In the genomic region with DNA sequence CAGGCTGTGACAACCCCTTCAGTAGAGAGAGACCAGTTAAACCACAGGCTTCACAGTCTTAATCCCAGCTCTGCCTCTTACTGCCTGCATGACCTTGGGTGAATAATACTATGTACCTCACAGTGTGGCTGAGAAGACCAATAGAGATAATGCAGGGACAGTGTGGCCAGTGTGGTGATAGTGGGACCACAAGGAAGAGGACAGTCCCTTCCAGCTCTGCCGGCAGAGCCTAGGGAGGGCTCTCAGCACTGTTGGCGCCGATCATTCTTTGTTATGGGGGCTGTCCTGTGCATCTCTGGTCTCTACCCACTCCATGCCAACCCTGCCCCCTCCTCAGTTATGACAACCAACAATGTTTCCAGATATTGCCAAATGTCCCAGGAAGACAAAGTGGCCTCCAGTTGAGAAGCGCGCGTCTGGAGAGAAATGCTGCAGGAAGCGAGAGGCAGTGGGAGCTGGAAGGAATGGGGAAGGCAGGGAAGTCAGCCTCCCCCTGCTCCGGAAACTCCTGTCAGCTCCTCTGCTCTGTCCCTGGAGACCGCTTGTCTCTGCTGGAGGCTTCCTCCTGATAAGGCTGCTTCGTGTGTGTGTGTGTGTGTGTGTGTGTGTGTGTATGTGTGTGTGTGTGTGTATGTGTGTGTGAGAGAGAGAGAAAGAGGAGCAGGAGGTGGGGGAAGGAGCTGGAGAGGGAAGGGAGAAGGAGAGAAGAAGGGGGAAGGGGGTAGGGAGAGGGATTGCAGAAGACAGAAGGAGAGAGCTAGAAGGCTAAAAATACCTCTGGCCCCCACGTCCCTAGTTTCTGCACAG, we compare ENCODE assay signal across 15 cellular contexts. TPM values are rescaled to one million over a fixed set of nuclear protein-coding genes. Genes with fewer than 3 reads are reported as not detected.
A peak's percentile ranks its signal among the peaks of the same experiment; 100 is the strongest.
DNase-seq lines count a peak whose midpoint lies in the region; ATAC-seq and TF ChIP-seq lines count a peak whose summit lies in the region.
"Had no signal": no experiment of that assay in that cellular context is flagged by ENCODE, and none has a peak within 500 bp of the region (broad histone marks: within the 10 kb centered on the region; RNA-seq: fewer than 3 reads in every experiment).

No MANE protein-coding gene starts in this region.

- no peak overlapping the region for H3K27ac Mint-ChIP-seq in nephron progenitor cell
- H3K27ac Mint-ChIP-seq in activated naive CD8-positive, alpha-beta T cell treated with anti-CD3 and anti-CD28 coated beads, Interleukin-2, amount 50 U/mL, for 24 hours = no peak overlapping the region
- H3K27ac Mint-ChIP-seq: CD4-positive, alpha-beta T cell; IgD-negative memory B cell; naive thymus-derived CD4-positive, alpha-beta T cell had no signal

- H3K4me3 ChIP-seq in fibroblast of lung (replicated peaks in 1 of 4; ENCODE audit: control extremely low read depth in 1 of 4, insufficient read depth in 1 of 4, low read depth in 3 of 4, low read length in 4 of 4) (no peak overlapping the region), spleen (no peak overlapping the region)
- H3K4me3 ChIP-seq: dorsolateral prefrontal cortex had no signal

- peak overlapping the region; percentile 60 for H3K4me3 Mint-ChIP-seq in nephron progenitor cell
- H3K4me3 Mint-ChIP-seq in activated naive CD8-positive, alpha-beta T cell treated with anti-CD3 and anti-CD28 coated beads, Interleukin-2, amount 50 U/mL, for 24 hours = no peak overlapping the region

- no peak overlapping the region for H3K9ac ChIP-seq in fibroblast of lung (ENCODE audit: insufficient read depth, low read length)

- TF ChIP-seq CTCF in fibroblast of lung (conservative IDR thresholded peaks at IDR 0.05 in 1 of 2, IDR thresholded peaks at IDR 0.05 in 1 of 2; ENCODE audit: low read depth in 1 of 2, low read length in 2 of 2) (no peak), nephron progenitor cell (IDR thresholded peaks at IDR 0.05) (no peak), spleen (IDR thresholded peaks at IDR 0.05 in 8 of 11, conservative IDR thresholded peaks at IDR 0.05 in 3 of 11) (no peak)

- H3K4me1 Mint-ChIP-seq in nephron progenitor cell = peaks cover 40% of the 10 kb centered on the region
- peaks cover 5% of the 10 kb centered on the region for H3K4me1 Mint-ChIP-seq in activated naive CD8-positive, alpha-beta T cell treated with anti-CD3 and anti-CD28 coated beads, Interleukin-2, amount 50 U/mL, for 24 hours

- H3K27me3 ChIP-seq in fibroblast of lung (ENCODE audit: control insufficient read depth, insufficient read depth, low read length) = no peaks in the 10 kb centered on the region
- peaks cover 0 to 30% (median 0%) of the 10 kb centered on the region in 7 donors for H3K27me3 ChIP-seq in spleen (replicated peaks in 1 of 7)
- H3K27me3 ChIP-seq: dorsolateral prefrontal cortex had no signal

- H3K9me3 ChIP-seq in fibroblast of lung (ENCODE audit: control insufficient read depth, insufficient read depth, low read depth, low read length) (no peaks in the 10 kb centered on the region), spleen (no peaks in the 10 kb centered on the region)

- H2AFZ ChIP-seq in fibroblast of lung (ENCODE audit: low read length) = no peak overlapping the region

- no peaks in the 10 kb centered on the region for H3K79me2 ChIP-seq in fibroblast of lung (ENCODE audit: control insufficient read depth, insufficient read depth, low read length)

- H3K27ac ChIP-seq in fibroblast of lung (ENCODE audit: insufficient read depth, low read length) = no peak overlapping the region
- H3K27ac ChIP-seq in caudate nucleus (ENCODE audit: low read depth, low read length) = no peak overlapping the region
- peak overlapping the region in 4 of 8 donors; percentile 14 to 47 (median 36) for H3K27ac ChIP-seq in spleen
- H3K27ac ChIP-seq: dorsolateral prefrontal cortex had no signal

- DNase-seq in GF-D8 (lab: John Stamatoyannopoulos, UW) (peak; percentile 42), SK-N-DZ (ENCODE audit: low spot score) (peak; percentile 63), fibroblast of lung (ENCODE audit: low read depth in 2 of 2) (peak; percentile 36 to 39), nephron progenitor cell (peak; percentile 35), COR-L47 (lab: John Stamatoyannopoulos, UW) (no peak), caudate nucleus (lab: John Stamatoyannopoulos, UW) (no peak), spleen (no peak)
- no peak for DNase-seq in activated naive CD8-positive, alpha-beta T cell treated with anti-CD3 and anti-CD28 coated beads, Interleukin-2, amount 50 U/mL, for 24 hours
- DNase-seq: activated naive CD4-positive, alpha-beta T cell treated with Interleukin-2 at 50 U/mL for 16 hours; CD4-positive, alpha-beta T cell; dorsolateral prefrontal cortex; naive thymus-derived CD4-positive, alpha-beta T cell; SHP77 treated with DMSO at 0.1 percent for 48 hours; stimulated activated naive CD4-positive, alpha-beta T cell treated with Interleukin-2 at 50 U/mL for 16 hours had no signal

- H3K9me3 Mint-ChIP-seq in nephron progenitor cell = peaks cover 9% of the 10 kb centered on the region
- H3K9me3 Mint-ChIP-seq in activated naive CD8-positive, alpha-beta T cell treated with anti-CD3 and anti-CD28 coated beads, Interleukin-2, amount 50 U/mL, for 24 hours = no peaks in the 10 kb centered on the region
- H3K9me3 Mint-ChIP-seq: CD4-positive, alpha-beta T cell; IgD-negative memory B cell; naive thymus-derived CD4-positive, alpha-beta T cell had no signal

- no peaks in the 10 kb centered on the region for H4K20me1 ChIP-seq in fibroblast of lung (ENCODE audit: control insufficient read depth, extremely low read depth, insufficient read depth, low read length)

- no peak for ATAC-seq in activated naive CD8-positive, alpha-beta T cell treated with anti-CD3 and anti-CD28 coated beads, Interleukin-2, amount 50 U/mL, for 24 hours
- ATAC-seq: naive thymus-derived CD4-positive, alpha-beta T cell had no signal

- no peak overlapping the region for H3K4me2 ChIP-seq in fibroblast of lung (ENCODE audit: extremely low read depth, insufficient read depth, low read length)

- H3K36me3 ChIP-seq in fibroblast of lung (ENCODE audit: control insufficient read depth, insufficient read depth, low read length) (no peaks in the 10 kb centered on the region), spleen (no peaks in the 10 kb centered on the region)

- peaks cover 17% of the 10 kb centered on the region for H3K4me1 ChIP-seq in fibroblast of lung (ENCODE audit: control insufficient read depth, extremely low read depth, insufficient read depth, low read length)
- H3K4me1 ChIP-seq in spleen = peaks cover 0 to 33% (median 23%) of the 10 kb centered on the region in 6 donors

- 21 to 24% (median 23%) methylated on average over 10 to 11 of the region's 11 CpGs for WGBS in spleen, 5 donors

- TF ChIP-seq POLR2A in spleen (IDR thresholded peaks at IDR 0.05) = no peak

- no peaks in the 10 kb centered on the region for H3K36me3 Mint-ChIP-seq in nephron progenitor cell (ENCODE audit: low read depth)
- H3K36me3 Mint-ChIP-seq in activated naive CD8-positive, alpha-beta T cell treated with anti-CD3 and anti-CD28 coated beads, Interleukin-2, amount 50 U/mL, for 24 hours (ENCODE audit: low read depth) = no peaks in the 10 kb centered on the region
- H3K36me3 Mint-ChIP-seq: IgD-negative memory B cell; naive thymus-derived CD4-positive, alpha-beta T cell had no signal

- intact Hi-C loops in spleen (cut with DNase I; ENCODE audit: low total_unique reads) = loop anchor here (5.0 kb wide), 1 partner anchor 150 kb away; no protein-coding TSS in a partner anchor

- peaks cover 7% of the 10 kb centered on the region for H3K27me3 Mint-ChIP-seq in nephron progenitor cell (ENCODE audit: low read depth, poor library complexity)
- H3K27me3 Mint-ChIP-seq in activated naive CD8-positive, alpha-beta T cell treated with anti-CD3 and anti-CD28 coated beads, Interleukin-2, amount 50 U/mL, for 24 hours = peaks cover 15% of the 10 kb centered on the region

RNA-seq across cellular contexts. Expression of a gene that starts 31.8 kb away (rescaled TPM):
- polyA plus RNA-seq in SK-N-DZ (2014; cell fraction: cytosol; rRNA removed) = 30.8 and 33.4 TPM in 2 replicates
- 18.4 and 28.8 TPM in 2 replicates for polyA plus RNA-seq in SK-N-DZ (2014; cell fraction: nucleus; rRNA removed)
- total RNA-seq in fibroblast of lung (not detected in 2 replicates), spleen (not detected)
- polyA plus RNA-seq in fibroblast of lung (not detected in 2 replicates), spleen (under 1 TPM in 1 of 3 donors, not detected in 2; 0.24 TPM)
- not detected in 2 replicates for polyA plus RNA-seq in fibroblast of lung (2012)
- polyA minus RNA-seq in fibroblast of lung (ENCODE audit: low replicate concordance) = not detected in 2 replicates
- total RNA-seq: CD4-positive, alpha-beta T cell had no signal
- polyA plus RNA-seq: IgD-negative memory B cell; naive thymus-derived CD4-positive, alpha-beta T cell had no signal

Comparison
In these comparisons a context has a peak if more than half of its experiments do, and no peak if none do; other contexts are left out.
1. DNase-seq: peak in GF-D8 (single experiment), SK-N-DZ (single experiment), fibroblast of lung (2 of 2) and nephron progenitor cell (single experiment); none in COR-L47 (single experiment), caudate nucleus (0 of 61), spleen (single experiment) and activated naive CD8-positive, alpha-beta T cell treated with anti-CD3 and anti-CD28 coated beads, Interleukin-2, amount 50 U/mL, for 24 hours (single experiment).